12 cellular contexts compared by ENCODE assay signal in the genomic region with DNA sequence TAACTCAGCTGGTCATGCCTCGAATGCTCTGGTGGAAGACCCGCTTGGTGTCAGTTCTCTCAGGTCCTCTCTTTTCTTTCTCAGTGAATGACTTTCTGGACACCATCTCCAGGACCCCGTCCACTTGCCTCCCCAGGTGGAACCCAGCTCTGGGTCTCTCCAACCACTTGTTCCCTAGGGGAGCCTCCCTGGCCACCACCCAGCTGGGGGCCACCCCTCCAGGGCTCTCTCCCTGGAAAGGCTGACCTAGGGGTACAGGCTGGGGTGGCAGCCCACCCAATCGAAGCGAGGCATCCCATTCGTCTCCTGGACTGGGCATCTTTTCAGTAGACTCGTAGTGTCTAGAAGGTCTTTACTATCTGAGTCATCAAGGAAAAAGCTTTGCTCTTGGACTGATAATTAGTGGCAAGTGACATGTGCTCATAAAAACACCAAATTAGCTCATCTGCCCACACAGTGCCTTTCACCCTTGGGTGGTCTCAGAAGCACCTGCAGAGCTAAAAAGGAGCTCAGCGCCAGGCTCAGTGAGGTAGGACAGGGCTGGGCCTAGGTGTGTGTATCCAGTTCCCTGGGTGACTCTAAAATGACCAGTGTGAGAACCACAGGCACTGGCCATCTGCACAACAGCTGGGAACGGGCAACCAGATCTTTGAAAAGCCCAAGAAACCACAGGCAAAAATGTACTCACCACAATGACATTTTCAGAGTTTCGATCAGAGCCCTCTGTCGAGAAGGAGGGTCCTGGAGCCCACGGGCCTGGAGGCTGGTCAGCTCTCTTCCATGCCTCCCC. TPM values are rescaled to one million over a fixed set of nuclear protein-coding genes. Genes with fewer than 3 reads are reported as not detected.
A peak's percentile ranks its signal among the peaks of the same experiment; 100 is the strongest.
DNase-seq lines count a peak whose midpoint lies in the region; ATAC-seq and TF ChIP-seq lines count a peak whose summit lies in the region.
"Had no signal": no experiment of that assay in that cellular context is flagged by ENCODE, and none has a peak within 500 bp of the region (broad histone marks: within the 10 kb centered on the region; RNA-seq: fewer than 3 reads in every experiment).

No MANE protein-coding gene starts in this region.

- H3K4me3 Mint-ChIP-seq in memory B cell, result peak overlapping the region; percentile 46

- 64 to 81% (median 70%) methylated on average over 12 of the region's 12 CpGs for WGBS in ovary, 3 donors

- no peak overlapping the region for H3K4me3 ChIP-seq in ovary
- H3K4me3 ChIP-seq: left lung, vagina had no signal

- no peaks in the 10 kb centered on the region for H3K27me3 ChIP-seq in ovary
- H3K27me3 ChIP-seq: left lung, vagina had no signal

- H3K36me3 ChIP-seq in ovary, result no peaks in the 10 kb centered on the region
- H3K36me3 ChIP-seq: left lung, vagina had no signal

- TF ChIP-seq CTCF in ovary (IDR thresholded peaks at IDR 0.05), result no peak

- peaks cover 30% of the 10 kb centered on the region for H3K4me1 Mint-ChIP-seq in memory B cell

- no peak for TF ChIP-seq EP300 in ovary (IDR thresholded peaks at IDR 0.05)

- no peak overlapping the region for H3K27ac ChIP-seq in ovary
- H3K27ac ChIP-seq: left lung, vagina had no signal

- H3K9me3 Mint-ChIP-seq in memory B cell, result no peaks in the 10 kb centered on the region
- H3K9me3 Mint-ChIP-seq: activated naive CD8-positive, alpha-beta T cell treated with anti-CD3 and anti-CD28 coated beads, Interleukin-2, amount 50 U/mL, for 24 hours had no signal

- H3K9me3 ChIP-seq in ovary, result no peaks in the 10 kb centered on the region
- H3K9me3 ChIP-seq: left lung, vagina had no signal

- DNase-seq in EL (peak; percentile 71), LHCN-M2 (ENCODE audit: low read depth) (peak; percentile 88), memory B cell (ENCODE audit: low spot score in 2 of 2) (no peak), globus pallidus (ENCODE audit: low spot score) (no peak), GOT3 (lab: John Stamatoyannopoulos, UW) (no peak), ovary (no peak)
- DNase-seq: activated naive CD8-positive, alpha-beta T cell treated with anti-CD3 and anti-CD28 coated beads, Interleukin-2, amount 50 U/mL, for 24 hours; left lung; NCI-H2171 treated with DMSO at 0.1 percent for 48 hours had no signal

- ATAC-seq in GM21447 (IDR thresholded peaks at IDR 0.05; ENCODE audit: unreplicated experiment) (peak; percentile 39), memory B cell (ENCODE audit: low read depth) (no peak), GM19455 (IDR thresholded peaks at IDR 0.05; ENCODE audit: unreplicated experiment) (no peak)
- ATAC-seq: activated naive CD8-positive, alpha-beta T cell treated with anti-CD3 and anti-CD28 coated beads, Interleukin-2, amount 50 U/mL, for 24 hours; left lung had no signal

- H3K27me3 Mint-ChIP-seq in memory B cell, result peaks cover 8% of the 10 kb centered on the region

- no peak for TF ChIP-seq POLR2A in ovary (IDR thresholded peaks at IDR 0.05)

- intact Hi-C loops in ovary (cut with DNase I), result no loop called here

- H3K27ac Mint-ChIP-seq in memory B cell, result peak overlapping the region; percentile 8
- H3K27ac Mint-ChIP-seq: activated naive CD8-positive, alpha-beta T cell treated with anti-CD3 and anti-CD28 coated beads, Interleukin-2, amount 50 U/mL, for 24 hours had no signal

- no peaks in the 10 kb centered on the region for H3K36me3 Mint-ChIP-seq in memory B cell

- H3K4me1 ChIP-seq in ovary (ENCODE audit: insufficient read depth), result peaks cover 16% of the 10 kb centered on the region

RNA-seq across cellular contexts. Expression of a gene that starts 2.4 kb away (rescaled TPM):
- 47.6 and 59.9 TPM in 2 replicates for total RNA-seq in LHCN-M2 (2014; rRNA removed)
- 174 TPM for polyA plus RNA-seq in LHCN-M2 (2012)
- 100 to 1,000 TPM in 3 of 7 donors, 10 to 100 TPM in 4; 21.6 to 125 (median 93.3) TPM for total RNA-seq in ovary
- polyA plus RNA-seq in ovary, result 10 to 100 TPM; 19.9 to 36.0 TPM

RNA-seq across cellular contexts. Expression of a gene that starts 57.2 kb away (rescaled TPM):
- total RNA-seq in LHCN-M2 (2014; rRNA removed), result 36.8 and 37.4 TPM in 2 replicates
- polyA plus RNA-seq in LHCN-M2 (2012), result 11.6 TPM
- total RNA-seq in ovary, result 10 to 100 TPM; 17.3 to 31.8 (median 29.0) TPM
- 10 to 100 TPM; 11.3 to 19.8 TPM for polyA plus RNA-seq in ovary

RNA-seq across cellular contexts. Expression of a gene that starts 57.3 kb away (rescaled TPM):
- total RNA-seq in LHCN-M2 (2014; rRNA removed) (2.4 and 2.6 TPM in 2 replicates), ovary (1 to 10 TPM in 5 of 7 donors, under 1 TPM in 2; 0.69 to 2.9 (median 1.5) TPM)
- polyA plus RNA-seq in LHCN-M2 (2012), result 2.8 TPM
- polyA plus RNA-seq in ovary, result under 1 TPM; 0.58 to 0.68 TPM

RNA-seq across cellular contexts. Expression of a gene that starts 59.5 kb away (rescaled TPM):
- total RNA-seq in LHCN-M2 (2014; rRNA removed) (5.8 and 9.8 TPM in 2 replicates), ovary (10 to 100 TPM in 6 of 7 donors, 1 to 10 TPM in 1; 7.2 to 58.2 (median 37.4) TPM)
- 137 TPM for polyA plus RNA-seq in LHCN-M2 (2012)
- polyA plus RNA-seq in ovary, result 10 to 100 TPM; 36.5 to 81.8 TPM

Comparison
In these comparisons a context has a peak if more than half of its experiments do, and no peak if none do; other contexts are left out.
1. DNase-seq: peak in EL (single experiment) and LHCN-M2 (single experiment); none in memory B cell (0 of 2), globus pallidus (single experiment), GOT3 (single experiment) and ovary (0 of 5).